34 cellular contexts compared by ENCODE assay signal in genomic region chr5:173229966-173230740, GRCh38. TPM values are rescaled to one million over a fixed set of nuclear protein-coding genes. Genes with fewer than 3 reads are reported as not detected.
DNase-seq lines count a peak whose midpoint lies in the region; ATAC-seq and TF ChIP-seq lines count a peak whose summit lies in the region.
"Had no signal": no experiment of that assay in that cellular context is flagged by ENCODE, and none has a peak within 500 bp of the region (broad histone marks: within the 10 kb centered on the region; RNA-seq: fewer than 3 reads in every experiment).

No MANE protein-coding gene starts in this region.

- ATAC-seq in Right ventricle myocardium inferior: peak; percentile 28
- no peak for ATAC-seq in effector memory CD8-positive, alpha-beta T cell (replicated peaks)
- no peak for ATAC-seq in GM21619 (IDR thresholded peaks at IDR 0.05; ENCODE audit: unreplicated experiment)
- ATAC-seq: left colon, psoas muscle had no signal

- DNase-seq in Right ventricle myocardium inferior (ENCODE audit: missing footprints) (no peak), cardiac septum (ENCODE audit: low spot score) (no peak), iPS-NIHi7 (ENCODE audit: extremely low spot score) (peak; percentile 19), testis (peak; percentile 10), D341Med (ENCODE audit: low spot score) (no peak), AG20443 (ENCODE audit: low spot score) (no peak)
- no peak for DNase-seq in effector memory CD8-positive, alpha-beta T cell
- DNase-seq: activated CD4-positive, alpha-beta T cell treated with anti-CD3 and anti-CD28 coated beads for 4 hours; activated CD8-positive, alpha-beta memory T cell treated with anti-CD3 and anti-CD28 coated beads for 24 hours; activated naive CD4-positive, alpha-beta T cell treated with anti-CD3 and anti-CD28 coated beads, Interleukin-2, amount 50 U/mL, for 16 hours; BE2C; DMS53; dorsolateral prefrontal cortex; GF-D8; glutamatergic neuron; left colon; NCI-H1092; NCI-H187; NCI-H2171 treated with DMSO at 0.1 percent for 48 hours; NCI-H526; psoas muscle; RPMI8226; stimulated activated CD4-positive, alpha-beta T cell treated with anti-CD3 and anti-CD28 coated beads, Interleukin-2, amount 100 ng/mL, for 24 hours; uterus had no signal

- H3K27me3 Mint-ChIP-seq in effector memory CD8-positive, alpha-beta T cell: peaks cover 85 to 98% of the 10 kb centered on the region in 2 donors

- peaks cover 5% of the 10 kb centered on the region for H3K36me3 Mint-ChIP-seq in effector memory CD8-positive, alpha-beta T cell (ENCODE audit: insufficient read depth)

- no peaks in the 10 kb centered on the region for H3K9me3 Mint-ChIP-seq in effector memory CD8-positive, alpha-beta T cell
- H3K9me3 Mint-ChIP-seq: central memory CD8-positive, alpha-beta T cell had no signal

- H3K4me3 Mint-ChIP-seq in effector memory CD8-positive, alpha-beta T cell: peak overlapping the region; percentile 68 to 71

- H3K27ac ChIP-seq in testis: no peak overlapping the region
- H3K27ac ChIP-seq: ascending aorta, dorsolateral prefrontal cortex, neutrophil, psoas muscle, SK-N-MC, skin epidermis, suprapubic skin, uterus had no signal

- peaks cover 17% of the 10 kb centered on the region for H3K4me1 ChIP-seq in testis
- H3K4me1 ChIP-seq: BE2C had no signal

- intact Hi-C loops in Right ventricle myocardium inferior (cut with DNase I): loop anchor here (1.0 to 10.0 kb wide), 3 partner anchors 34 to 485 kb away; no protein-coding TSS in a partner anchor
- intact Hi-C loops in cardiac septum (cut with DNase I): loop anchor here (5.0 kb wide), 1 partner anchor 63 kb away; no protein-coding TSS in a partner anchor
- intact Hi-C loops in testis (cut with DNase I; ENCODE audit: low total_unique reads): no loop called here

- H3K27ac Mint-ChIP-seq in effector memory CD8-positive, alpha-beta T cell: no peak overlapping the region

- no peak overlapping the region for H3K4me3 ChIP-seq in testis
- H3K4me3 ChIP-seq: psoas muscle, SK-N-MC, skin epidermis, uterus had no signal

- no peaks in the 10 kb centered on the region for H3K36me3 ChIP-seq in testis (ENCODE audit: low read depth, missing control alignments)
- H3K36me3 ChIP-seq: ascending aorta, BE2C, neutrophil, suprapubic skin, uterus had no signal

- whole genome bisulfite sequencing in testis, 2 donors: 55 to 61% methylated on average over 12 to 14 of the region's 14 CpGs

- no peak for TF ChIP-seq CTCF in testis (IDR thresholded peaks at IDR 0.05)

- peaks cover 16 to 22% of the 10 kb centered on the region in 2 donors for H3K4me1 Mint-ChIP-seq in effector memory CD8-positive, alpha-beta T cell (ENCODE audit: low read depth in 2 of 2)

- no peaks in the 10 kb centered on the region for H3K27me3 ChIP-seq in testis

- H3K9me3 ChIP-seq in testis: no peaks in the 10 kb centered on the region
- H3K9me3 ChIP-seq: ascending aorta, BE2C, neutrophil, psoas muscle, suprapubic skin, uterus had no signal

- TF ChIP-seq POLR2A in testis (IDR thresholded peaks at IDR 0.05): no peak

RNA-seq across cellular contexts. Expression of gene NKX2-5, which starts 4.9 kb away (rescaled TPM):
- total RNA-seq in Right ventricle myocardium inferior: 261 TPM
- 157 TPM for total RNA-seq in cardiac septum
- total RNA-seq in testis: 1 to 10 TPM in 1 of 2 donors, under 1 TPM in 1; 0.94 to 1.2 TPM
- not detected for polyA plus RNA-seq in testis (ENCODE audit: insufficient read depth, low read depth, low replicate concordance)
- total RNA-seq: ascending aorta; dorsolateral prefrontal cortex; left colon; mucosa of gallbladder; suprapubic skin; T-helper 2 cell treated with Interferon-gamma antibody and Interleukin-4, amounts not matched to agents 100 ng/mL and 5 ng/mL, for 36 hours; uterus had no signal
- polyA plus RNA-seq: IgD-negative memory B cell, psoas muscle had no signal

Comparison
In these comparisons a context has a peak if more than half of its experiments do, and no peak if none do; other contexts are left out.
1. DNase-seq: peak in iPS-NIHi7 (single experiment) and testis (single experiment); none in Right ventricle myocardium inferior (single experiment), cardiac septum (single experiment), effector memory CD8-positive, alpha-beta T cell (0 of 3), D341Med (single experiment) and AG20443 (single experiment).
2. RNA of gene NKX2-5, which starts 4.9 kb away (total RNA-seq): 261 TPM in Right ventricle myocardium inferior (single experiment) and 157 TPM in cardiac septum (single experiment); 0.94 to 1.2 TPM in testis; every median in the first group is over 10 times any median in the second.